In genomic region chr7:123929107-123929506, GRCh38 we compare ENCODE assay signal across 24 cellular contexts. TPM values are rescaled to one million over a fixed set of nuclear protein-coding genes. Genes with fewer than 3 reads are reported as not detected.
DNase-seq lines count a peak whose midpoint lies in the region; ATAC-seq, FAIRE-seq and TF ChIP-seq lines count a peak whose summit lies in the region.
"Had no signal": no experiment of that assay in that cellular context is flagged by ENCODE, and none has a peak within 500 bp of the region (broad histone marks: within the 10 kb centered on the region; RNA-seq: fewer than 3 reads in every experiment).

No MANE protein-coding gene starts in this region.

- H3K79me1 ChIP-seq in H1 (ENCODE audit: low read depth, low read length), result no peaks in the 10 kb centered on the region

- H3K9me3 ChIP-seq in H1 (ENCODE audit: insufficient read depth in 2 of 2, low read depth in 1 of 2, low read length in 1 of 2) (no peaks in the 10 kb centered on the region), mesodermal cell (ENCODE audit: control insufficient read depth, low read length) (no peaks in the 10 kb centered on the region)
- H3K9me3 ChIP-seq: thyroid gland had no signal

- H4K5ac ChIP-seq in H1 (ENCODE audit: insufficient read length, low read depth, low read length), result no peak overlapping the region

- no peaks in the 10 kb centered on the region for H3K27me3 ChIP-seq in H1 (replicated peaks in 1 of 4; ENCODE audit: control insufficient read depth in 3 of 4, extremely low read depth in 1 of 4, insufficient read depth in 3 of 4, low read length in 3 of 4)
- H3K27me3 ChIP-seq: thyroid gland had no signal

- no peak overlapping the region for H2BK5ac ChIP-seq in H1 (ENCODE audit: low read depth, low read length)

- H3K18ac ChIP-seq in H1 (ENCODE audit: extremely low read depth, low read length), result no peak overlapping the region; the same call in 1 of the 2 replicates

- no peaks in the 10 kb centered on the region; a peak in 1 of 8 replicates for H3K36me3 ChIP-seq in H1 (ENCODE audit: control insufficient read depth in 2 of 4, insufficient read depth in 4 of 4, low read length in 3 of 4)
- H3K36me3 ChIP-seq in mesodermal cell (ENCODE audit: control insufficient read depth, insufficient read depth, low read length), result no peaks in the 10 kb centered on the region
- H3K36me3 ChIP-seq: thyroid gland had no signal

- H4K91ac ChIP-seq in H1 (replicated peaks; ENCODE audit: insufficient read length, low read length), result no peak overlapping the region

- H3K4me2 ChIP-seq in H1 (ENCODE audit: insufficient read depth in 1 of 2, low read depth in 2 of 2, low read length in 2 of 2), result no peak overlapping the region

- TF ChIP-seq EP300 in H1 (IDR thresholded peaks at IDR 0.05; ENCODE audit: borderline replicate concordance in 1 of 2, low read depth in 2 of 2, low read length in 2 of 2), result no peak

- no peak for TF ChIP-seq RAD21 in H1 (IDR thresholded peaks at IDR 0.05 in 1 of 2, conservative IDR thresholded peaks at IDR 0.05 in 1 of 2; ENCODE audit: low read depth in 2 of 2, low read length in 2 of 2)

- no peak overlapping the region for H2AFZ ChIP-seq in H1 (ENCODE audit: low read length)

- H2BK120ac ChIP-seq in H1 (replicated peaks; ENCODE audit: low read depth, low read length), result peak overlapping the region; percentile 35

- H4K8ac ChIP-seq in H1 (ENCODE audit: extremely low read depth, insufficient read depth, low read length), result no peak overlapping the region

- H3K9ac ChIP-seq in H1 (replicated peaks in 1 of 4; ENCODE audit: extremely low read depth in 1 of 4, low read depth in 3 of 4, low read length in 3 of 4), result no peak overlapping the region

- ATAC-seq in HG03025 (IDR thresholded peaks at IDR 0.05; ENCODE audit: low FRiP score, unreplicated experiment), result no peak
- ATAC-seq: activated T-helper 17 cell treated with anti-CD3 and anti-CD28 coated beads, Interleukin-2, amount 50 U/mL, for 72 hours had no signal

- no peak overlapping the region for H3K56ac ChIP-seq in H1 (replicated peaks; ENCODE audit: insufficient read length, low read depth, low read length)

- no peak overlapping the region for H2AK5ac ChIP-seq in H1 (ENCODE audit: low read depth, low read length)

- H3K27ac ChIP-seq in H1 (ENCODE audit: low read depth, low read length) (no peak overlapping the region), mesodermal cell (ENCODE audit: low read depth, low read length, severe bottlenecking) (peak overlapping the region; percentile 43)
- H3K27ac ChIP-seq: C4-2B, coronary artery, thyroid gland had no signal

- no peaks in the 10 kb centered on the region for H3K79me2 ChIP-seq in H1 (ENCODE audit: control insufficient read depth in 1 of 2, insufficient read depth in 2 of 2, low read length in 2 of 2)

- no peaks in the 10 kb centered on the region for H4K20me1 ChIP-seq in H1 (replicated peaks in 1 of 2; ENCODE audit: control insufficient read depth in 1 of 2, insufficient read depth in 2 of 2, low read length in 2 of 2)

- no peak overlapping the region for H3K4ac ChIP-seq in H1 (replicated peaks; ENCODE audit: insufficient read length, low read depth, low read length)

- DNase-seq in DMS53 treated with DMSO at 0.1 percent for 48 hours (lab: John Stamatoyannopoulos, UW; ENCODE audit: unreplicated experiment) (peak; percentile 79), M059J (ENCODE audit: low read depth) (peak; percentile 2), H1 (ENCODE audit: low read depth in 1 of 2, low spot score in 2 of 2) (no peak)
- DNase-seq in stimulated activated CD4-positive, alpha-beta T cell treated with anti-CD3 and anti-CD28 coated beads, Interleukin-2, amount 100 ng/mL, for 24 hours, result no peak
- no peak for DNase-seq in activated effector memory CD4-positive, alpha-beta T cell treated with Interleukin-2 at 50 U/mL for 16 hours
- no peak for DNase-seq in effector CD8-positive, alpha-beta T cell (lab: John Stamatoyannopoulos, UW)
- DNase-seq: activated CD4-positive, alpha-beta T cell treated with anti-CD3 and anti-CD28 coated beads for 4 hours; activated naive CD8-positive, alpha-beta T cell treated with anti-CD3 and anti-CD28 coated beads, Interleukin-2, amount 10 ng/mL, durations not matched to agents 7 days and 5 days; midbrain; NCI-H1105 treated with DMSO at 0.1 percent for 48 hours; NCI-H2081; NCI-H446; nephron progenitor cell; posterior cingulate gyrus; RPMI8226; stimulated activated naive CD4-positive, alpha-beta T cell; thyroid gland had no signal

- no peak overlapping the region for H3K4me3 ChIP-seq in H1 (ENCODE audit: extremely low read depth in 1 of 4, insufficient read depth in 2 of 4, low read depth in 3 of 4, low read length in 4 of 4)
- no peak overlapping the region for H3K4me3 ChIP-seq in mesodermal cell (ENCODE audit: extremely low read depth, insufficient read depth, low read length, poor library complexity, severe bottlenecking)
- H3K4me3 ChIP-seq: coronary artery, thyroid gland had no signal

- TF ChIP-seq CTCF in H1 (IDR thresholded peaks at IDR 0.05; ENCODE audit: control extremely low read depth in 1 of 3, insufficient read depth in 1 of 3, low read depth in 1 of 3, low read length in 3 of 3), result no peak

- no peak overlapping the region for H2BK20ac ChIP-seq in H1 (ENCODE audit: low read length)

- H2BK15ac ChIP-seq in H1 (ENCODE audit: low read length), result no peak overlapping the region

- POLR2A ChIA-PET in H1 (lab: Charles Lee; ENCODE audit: partially characterized antibody), result no interaction called here

- H3K23me2 ChIP-seq in H1 (ENCODE audit: low read depth, low read length), result no peaks in the 10 kb centered on the region

- no peak overlapping the region for H2BK12ac ChIP-seq in H1 (ENCODE audit: low read depth, low read length)

- TF ChIP-seq POLR2A in H1 (IDR thresholded peaks at IDR 0.05; ENCODE audit: control extremely low read depth in 1 of 2, low read depth in 2 of 2, low read length in 2 of 2), result no peak

- CTCF ChIA-PET in H1 (lab: Charles Lee; ENCODE audit: partially characterized antibody), result interaction anchor here (0.5 to 2.5 kb wide), 3 partner anchors 13 to 172 kb away, joined by 3 to 17 read pairs (median 5); no protein-coding TSS in a partner anchor

- FAIRE-seq in H1 (lab: Jason Lieb, UNC), result no peak
- FAIRE-seq: endothelial cell of umbilical vein had no signal

- no peak overlapping the region for H3K14ac ChIP-seq in H1 (ENCODE audit: insufficient read length)

- H3K4me1 ChIP-seq in H1 (replicated peaks in 1 of 4; ENCODE audit: control insufficient read depth in 3 of 4, insufficient read depth in 4 of 4, low read length in 3 of 4) (peaks cover 0 to 3% (median under 1%) of the 10 kb centered on the region in 4 experiments; a peak in 3 of 7 replicates), mesodermal cell (ENCODE audit: control insufficient read depth, insufficient read depth, low read length, poor library complexity, severe bottlenecking) (peaks cover 16% of the 10 kb centered on the region)
- H3K4me1 ChIP-seq: thyroid gland had no signal

- H3K23ac ChIP-seq in H1 (ENCODE audit: insufficient read length), result no peak overlapping the region

TF ChIP-seq in H1, 55 proteins besides CTCF, POLR2A, EP300 and RAD21:
- TF ChIP-seq SAP30 (IDR thresholded peaks at IDR 0.05; ENCODE audit: insufficient read depth, insufficient replicate concordance, low read length) (no peak), ASH2L (IDR thresholded peaks at IDR 0.05; ENCODE audit: low read length) (no peak), TCF12 (IDR thresholded peaks at IDR 0.05; ENCODE audit: low read depth, low read length) (no peak), RNF2 (IDR thresholded peaks at IDR 0.05; ENCODE audit: borderline replicate concordance, low read depth, low read length, missing control alignments, poor library complexity, severe bottlenecking) (no peak), POLR2AphosphoS5 (IDR thresholded peaks at IDR 0.05; ENCODE audit: low read depth, low read length) (no peak), BACH1 (IDR thresholded peaks at IDR 0.05; ENCODE audit: low read length) (no peak), KDM4A (IDR thresholded peaks at IDR 0.05; ENCODE audit: low read depth, low read length, severe bottlenecking) (no peak), CBX8 (IDR thresholded peaks at IDR 0.05; ENCODE audit: borderline replicate concordance, low read depth, low read length) (no peak), BRCA1 (IDR thresholded peaks at IDR 0.05; ENCODE audit: low read depth, low read length) (no peak), ZNF274 (IDR thresholded peaks at IDR 0.05; ENCODE audit: borderline replicate concordance, extremely low read depth, low read length) (no peak), EGR1 (IDR thresholded peaks at IDR 0.05; ENCODE audit: borderline replicate concordance, low read depth, low read length) (no peak), TEAD4 (IDR thresholded peaks at IDR 0.05; ENCODE audit: low read depth, low read length) (no peak), USF2 (IDR thresholded peaks at IDR 0.05; ENCODE audit: low read length) (no peak), RXRA (IDR thresholded peaks at IDR 0.05; ENCODE audit: insufficient read depth, low read depth, low read length) (no peak), CHD2 (IDR thresholded peaks at IDR 0.05; ENCODE audit: low read length) (no peak), GTF2F1 (IDR thresholded peaks at IDR 0.05; ENCODE audit: borderline replicate concordance, low read depth, low read length) (no peak)

RNA-seq across cellular contexts. Expression of gene SPAM1, which starts 4.1 kb away (rescaled TPM):
- total RNA-seq in M059J (2014; rRNA removed; shearing (Covaris generic)), result not detected in 2 replicates
- not detected in 2 replicates for total RNA-seq in H1 (2021; fragmentation: NEBNext Ultra II Directional; extraction: Animal tissue kit (Norgen Biotek cat#: 25700))
- polyA plus RNA-seq in H1 (2011; rRNA removed), result not detected in 2 replicates
- not detected for polyA plus RNA-seq in H1 (2011; cell fraction: cytosol; rRNA removed)
- polyA plus RNA-seq in H1 (2011; cell fraction: nucleus; rRNA removed), result not detected
- polyA plus RNA-seq in H1 (2012, experiment 1 of 2), result not detected in 4 replicates
- not detected for polyA plus RNA-seq in H1 (2012, experiment 2 of 2)
- polyA plus RNA-seq in H1 (2013, experiment 1 of 2), result 0.08 TPM
- 0.13 TPM for polyA plus RNA-seq in H1 (2013, experiment 2 of 2)
- not detected in 2 replicates for polyA minus RNA-seq in H1 (2011; rRNA and poly(A)+ RNA removed)
- polyA minus RNA-seq in H1 (2011; cell fraction: cytosol; rRNA and poly(A)+ RNA removed), result not detected
- not detected for polyA minus RNA-seq in H1 (2011; cell fraction: nucleus; rRNA and poly(A)+ RNA removed)
- polyA plus RNA-seq in mesodermal cell (2013, experiment 1 of 2), result not detected
- polyA plus RNA-seq in mesodermal cell (2013, experiment 2 of 2), result not detected
- total RNA-seq: activated naive CD8-positive, alpha-beta T cell treated with anti-CD3 and anti-CD28 coated beads, Interleukin-2, amount 10 ng/mL, durations not matched to agents 7 days and 5 days; activated T-helper 17 cell treated with anti-CD3 and anti-CD28 coated beads, Interleukin-2, amount 50 U/mL, for 72 hours; endothelial cell of umbilical vein; fibroblast of villous mesenchyme; thyroid gland had no signal
- polyA plus RNA-seq: endothelial cell of umbilical vein had no signal

Comparison
In these comparisons a context has a peak if more than half of its experiments do, and no peak if none do; other contexts are left out.
1. DNase-seq: peak in DMS53 treated with DMSO at 0.1 percent for 48 hours (single experiment) and M059J (single experiment); none in H1 (0 of 2), stimulated activated CD4-positive, alpha-beta T cell treated with anti-CD3 and anti-CD28 coated beads, Interleukin-2, amount 100 ng/mL, for 24 hours (0 of 2), activated effector memory CD4-positive, alpha-beta T cell treated with Interleukin-2 at 50 U/mL for 16 hours (single experiment) and effector CD8-positive, alpha-beta T cell (single experiment).